In genomic region chr16:67419502-67419901, GRCh38 we compare ENCODE assay signal across 18 cellular contexts. TPM values are rescaled to one million over a fixed set of nuclear protein-coding genes. Genes with fewer than 3 reads are reported as not detected.
A peak's percentile ranks its signal among the peaks of the same experiment; 100 is the strongest.
DNase-seq lines count a peak whose midpoint lies in the region; ATAC-seq and TF ChIP-seq lines count a peak whose summit lies in the region.
"Had no signal": no experiment of that assay in that cellular context is flagged by ENCODE, and none has a peak within 500 bp of the region (broad histone marks: within the 10 kb centered on the region; RNA-seq: fewer than 3 reads in every experiment).

No MANE protein-coding gene starts in this region.

- no peaks in the 10 kb centered on the region for H4K20me1 ChIP-seq in neural progenitor cell (ENCODE audit: low read depth)

- no peak overlapping the region for H2AFZ ChIP-seq in neural progenitor cell (replicated peaks)

- H3K9me3 ChIP-seq in WERI-Rb-1 (ENCODE audit: severe bottlenecking) (no peaks in the 10 kb centered on the region), neural progenitor cell (ENCODE audit: low read depth) (no peaks in the 10 kb centered on the region)
- H3K9me3 ChIP-seq in CD4-positive, alpha-beta memory T cell (ENCODE audit: control insufficient read depth in 1 of 2, low read length in 2 of 2) = no peaks in the 10 kb centered on the region
- H3K9me3 ChIP-seq: MG63 had no signal

- H3K4me2 ChIP-seq in neural progenitor cell = no peak overlapping the region

- no peaks in the 10 kb centered on the region for H3F3A ChIP-seq in neural progenitor cell (ENCODE audit: low read depth)

- DNase-seq in DMS53 treated with DMSO at 0.1 percent for 48 hours (lab: John Stamatoyannopoulos, UW; ENCODE audit: unreplicated experiment) (peak; percentile 20), WERI-Rb-1 (peak; percentile 84), neural progenitor cell (ENCODE audit: low spot score) (no peak), SHP77 (lab: John Stamatoyannopoulos, UW) (no peak)
- DNase-seq in CD4-positive, alpha-beta memory T cell = no peak
- no peak for DNase-seq in activated T-cell treated with anti-CD3 and anti-CD28 coated beads, Interleukin-2, amount 50 U/mL, for 24 hours
- DNase-seq: AML-193; CD4-positive, CD25-positive, alpha-beta regulatory T cell; DND-41; H7; KG1; MG63; NCI-H1092 treated with DMSO at 0.1 percent for 48 hours; NCI-H1694; NCI-H345 had no signal

- no peak for TF ChIP-seq CTCF in WERI-Rb-1 (IDR thresholded peaks at IDR 0.05; ENCODE audit: low read depth, low read length)
- TF ChIP-seq CTCF in neural progenitor cell (IDR thresholded peaks at IDR 0.05) = no peak

- H3K27me3 ChIP-seq in WERI-Rb-1 (ENCODE audit: insufficient read depth, low read depth, severe bottlenecking) (no peaks in the 10 kb centered on the region), neural progenitor cell (peaks cover 27% of the 10 kb centered on the region)
- H3K27me3 ChIP-seq in CD4-positive, alpha-beta memory T cell (ENCODE audit: insufficient read depth, low read length) = peaks cover 15% of the 10 kb centered on the region
- H3K27me3 ChIP-seq: MG63 had no signal

- H3K4me1 Mint-ChIP-seq in IgD-negative memory B cell (peaks cover 5 to 9% (median 6%) of the 10 kb centered on the region in 3 donors), neural progenitor cell (peaks cover 34% of the 10 kb centered on the region)
- peaks cover 5 to 16% (median 8%) of the 10 kb centered on the region in 4 donors for H3K4me1 Mint-ChIP-seq in CD4-positive, alpha-beta memory T cell
- peaks cover 7% of the 10 kb centered on the region for H3K4me1 Mint-ChIP-seq in activated T-cell treated with anti-CD3 and anti-CD28 coated beads, Interleukin-2, amount 50 U/mL, for 24 hours (ENCODE audit: low read depth)

- POLR2A ChIA-PET in CD4-positive, alpha-beta memory T cell (lab: Charles Lee; ENCODE audit: partially characterized antibody) = no interaction called here

- H3K4me3 Mint-ChIP-seq in IgD-negative memory B cell (peak overlapping the region in 1 of 4 donors; percentile 12), neural progenitor cell (peak overlapping the region; percentile 7)
- H3K4me3 Mint-ChIP-seq in CD4-positive, alpha-beta memory T cell = no peak overlapping the region
- no peak overlapping the region for H3K4me3 Mint-ChIP-seq in activated T-cell treated with anti-CD3 and anti-CD28 coated beads, Interleukin-2, amount 50 U/mL, for 24 hours
- H3K4me3 Mint-ChIP-seq: CD4-positive, CD25-positive, alpha-beta regulatory T cell had no signal

- peaks cover 2% of the 10 kb centered on the region for H3K36me3 Mint-ChIP-seq in IgD-negative memory B cell
- H3K36me3 Mint-ChIP-seq in neural progenitor cell = no peaks in the 10 kb centered on the region
- no peaks in the 10 kb centered on the region for H3K36me3 Mint-ChIP-seq in CD4-positive, alpha-beta memory T cell
- no peaks in the 10 kb centered on the region for H3K36me3 Mint-ChIP-seq in activated T-cell treated with anti-CD3 and anti-CD28 coated beads, Interleukin-2, amount 50 U/mL, for 24 hours (ENCODE audit: low read depth)
- H3K36me3 Mint-ChIP-seq: CD4-positive, CD25-positive, alpha-beta regulatory T cell had no signal

- peaks cover 10% of the 10 kb centered on the region for H3K4me1 ChIP-seq in neural progenitor cell
- peaks cover 9% of the 10 kb centered on the region for H3K4me1 ChIP-seq in CD4-positive, alpha-beta memory T cell (ENCODE audit: insufficient read depth, low read length)

- H3K27me3 Mint-ChIP-seq in IgD-negative memory B cell = peaks cover 10% of the 10 kb centered on the region
- H3K27me3 Mint-ChIP-seq in neural progenitor cell (ENCODE audit: insufficient read depth, low read depth) = peaks cover 10% of the 10 kb centered on the region
- H3K27me3 Mint-ChIP-seq in CD4-positive, alpha-beta memory T cell = peaks cover 21 to 30% of the 10 kb centered on the region in 2 donors
- peaks cover 51% of the 10 kb centered on the region for H3K27me3 Mint-ChIP-seq in activated T-cell treated with anti-CD3 and anti-CD28 coated beads, Interleukin-2, amount 50 U/mL, for 24 hours

- intact Hi-C loops in CD4-positive, alpha-beta memory T cell (cut with micrococcal nuclease) = no loop called here

- ATAC-seq in HG02884 (IDR thresholded peaks at IDR 0.05; ENCODE audit: unreplicated experiment) = no peak
- ATAC-seq: Right ventricle myocardium inferior had no signal

- H3K4me3 ChIP-seq in WERI-Rb-1 (ENCODE audit: low read depth, low read length) = no peak overlapping the region
- no peak overlapping the region for H3K4me3 ChIP-seq in neural progenitor cell
- H3K4me3 ChIP-seq in CD4-positive, alpha-beta memory T cell (ENCODE audit: low read length in 2 of 2) = no peak overlapping the region
- H3K4me3 ChIP-seq: MG63 had no signal

- CTCF ChIA-PET in CD4-positive, alpha-beta memory T cell (lab: Charles Lee; ENCODE audit: partially characterized antibody) = interaction anchor here (1.0 kb wide), 1 partner anchor 9 kb away, joined by 3 read pairs; no protein-coding TSS in a partner anchor

- no peak overlapping the region for H3K9ac ChIP-seq in neural progenitor cell

- peak overlapping the region in 2 of 3 donors; percentile 32 to 36 for H3K27ac Mint-ChIP-seq in IgD-negative memory B cell
- no peak overlapping the region for H3K27ac Mint-ChIP-seq in neural progenitor cell
- H3K27ac Mint-ChIP-seq in CD4-positive, alpha-beta memory T cell = peak overlapping the region in 1 of 7 donors; percentile 74
- H3K27ac Mint-ChIP-seq in activated T-cell treated with anti-CD3 and anti-CD28 coated beads, Interleukin-2, amount 50 U/mL, for 24 hours = no peak overlapping the region
- H3K27ac Mint-ChIP-seq: CD4-positive, CD25-positive, alpha-beta regulatory T cell had no signal

- H3K9me3 Mint-ChIP-seq in IgD-negative memory B cell = no peaks in the 10 kb centered on the region
- H3K9me3 Mint-ChIP-seq in neural progenitor cell = no peaks in the 10 kb centered on the region
- no peaks in the 10 kb centered on the region for H3K9me3 Mint-ChIP-seq in CD4-positive, alpha-beta memory T cell
- H3K9me3 Mint-ChIP-seq in activated T-cell treated with anti-CD3 and anti-CD28 coated beads, Interleukin-2, amount 50 U/mL, for 24 hours = no peaks in the 10 kb centered on the region
- H3K9me3 Mint-ChIP-seq: CD4-positive, CD25-positive, alpha-beta regulatory T cell had no signal

- H3K27ac ChIP-seq in WERI-Rb-1 (peak overlapping the region; percentile 43), neural progenitor cell (no peak overlapping the region)
- no peak overlapping the region for H3K27ac ChIP-seq in CD4-positive, alpha-beta memory T cell (ENCODE audit: low read depth, low read length)

- H3K36me3 ChIP-seq in WERI-Rb-1 = no peaks in the 10 kb centered on the region; the same call in 1 of the 2 replicates
- no peaks in the 10 kb centered on the region for H3K36me3 ChIP-seq in neural progenitor cell
- H3K36me3 ChIP-seq in CD4-positive, alpha-beta memory T cell (ENCODE audit: insufficient read depth, low read length) = no peaks in the 10 kb centered on the region
- H3K36me3 ChIP-seq: MG63 had no signal

- no peaks in the 10 kb centered on the region for H3K79me2 ChIP-seq in neural progenitor cell (ENCODE audit: low read depth)

RNA-seq across cellular contexts. Expression of gene ZDHHC1, which starts 3.2 kb away (rescaled TPM):
- 0.33 TPM for polyA plus RNA-seq in IgD-negative memory B cell
- total RNA-seq in neural progenitor cell (ENCODE audit: low replicate concordance) = 1.5 and 2.2 TPM in 2 replicates
- total RNA-seq in CD4-positive, alpha-beta memory T cell = not detected
- polyA plus RNA-seq in CD4-positive, alpha-beta memory T cell = not detected
- total RNA-seq: CD4-positive, CD25-positive, alpha-beta regulatory T cell had no signal

RNA-seq across cellular contexts. Expression of gene HSD11B2, which starts 11.4 kb away (rescaled TPM):
- polyA plus RNA-seq in IgD-negative memory B cell = not detected
- 1.6 TPM in 1 of 2 replicates, not detected in the other for total RNA-seq in neural progenitor cell (ENCODE audit: low replicate concordance)
- total RNA-seq in CD4-positive, alpha-beta memory T cell = not detected
- polyA plus RNA-seq in CD4-positive, alpha-beta memory T cell = under 1 TPM in 1 of 2 donors, not detected in 1; 0.29 TPM
- total RNA-seq: CD4-positive, CD25-positive, alpha-beta regulatory T cell had no signal
- polyA plus RNA-seq: CD4-positive, CD25-positive, alpha-beta regulatory T cell had no signal

RNA-seq across cellular contexts. Expression of gene TPPP3, which starts 26.2 kb away (rescaled TPM):
- not detected for polyA plus RNA-seq in IgD-negative memory B cell
- total RNA-seq in neural progenitor cell (ENCODE audit: low replicate concordance) = 0.96 TPM in 1 of 2 replicates, not detected in the other
- total RNA-seq in CD4-positive, alpha-beta memory T cell = not detected
- polyA plus RNA-seq in CD4-positive, alpha-beta memory T cell = not detected
- total RNA-seq: CD4-positive, CD25-positive, alpha-beta regulatory T cell had no signal
- polyA plus RNA-seq: CD4-positive, CD25-positive, alpha-beta regulatory T cell had no signal

Comparison
In these comparisons a context has a peak if more than half of its experiments do, and no peak if none do; other contexts are left out.
1. DNase-seq: peak in DMS53 treated with DMSO at 0.1 percent for 48 hours (single experiment) and WERI-Rb-1 (single experiment); none in neural progenitor cell (single experiment), CD4-positive, alpha-beta memory T cell (0 of 5), activated T-cell treated with anti-CD3 and anti-CD28 coated beads, Interleukin-2, amount 50 U/mL, for 24 hours (single experiment) and SHP77 (0 of 2).
2. H3K27ac Mint-ChIP-seq: peak in IgD-negative memory B cell (2 of 3); none in neural progenitor cell (single experiment) and activated T-cell treated with anti-CD3 and anti-CD28 coated beads, Interleukin-2, amount 50 U/mL, for 24 hours (single experiment).